In genomic region chr1:241721011-241721410, GRCh38 we compare ENCODE assay signal across 31 cellular contexts.
A peak's percentile ranks its signal among the peaks of the same experiment; 100 is the strongest.
DNase-seq lines count a peak whose midpoint lies in the region; ATAC-seq, FAIRE-seq and TF ChIP-seq lines count a peak whose summit lies in the region.
"Had no signal": no experiment of that assay in that cellular context is flagged by ENCODE, and none has a peak within 500 bp of the region (broad histone marks: within the 10 kb centered on the region; RNA-seq: fewer than 3 reads in every experiment).

No MANE protein-coding gene starts in this region.

- no peaks in the 10 kb centered on the region for H3K9me1 ChIP-seq in K562 (ENCODE audit: control insufficient read depth, insufficient read depth, low read length)

- no peak overlapping the region for H3K4me3 ChIP-seq in HEK293 (ENCODE audit: low read depth, low read length)
- H3K4me3 ChIP-seq in K562: no peak overlapping the region
- H3K4me3 ChIP-seq: A549; BLaER1; BLaER1 treated with 17β-estradiol and CSF1 and Interleukin-3, amounts not matched to agents 10 nM and 100 nM had no signal

- DNase-seq in K562 (ENCODE audit: extremely low read depth in 1 of 4, low spot score in 3 of 4) (no peak), mucosa of gallbladder (ENCODE audit: low spot score) (no peak), LoVo (ENCODE audit: low spot score) (no peak)
- DNase-seq: 8988T; ACHN; AML-193; BE2C; C1 segment of cervical spinal cord; Caco-2; Calu3; CD4-positive, alpha-beta memory T cell; CD4-positive, alpha-beta T cell; CD4-positive, CD25-positive, alpha-beta regulatory T cell; CD8-positive, alpha-beta memory T cell; CD8-positive, alpha-beta T cell; COR-L47; DMS 273 treated with DMSO at 0.1 percent for 48 hours; DMS153; DMS53; DMS79; DMS79 treated with DMSO at 0.1 percent for 48 hours; DND-41; EL had no signal

- H3K4me1 ChIP-seq in HEK293 (ENCODE audit: control insufficient read depth, insufficient read depth, low read length) (peaks cover 13% of the 10 kb centered on the region), K562 (replicated peaks in 1 of 2; ENCODE audit: control insufficient read depth in 2 of 2, insufficient read depth in 2 of 2, low read length in 2 of 2) (no peaks in the 10 kb centered on the region; a peak in 2 of 5 replicates)
- H3K4me1 ChIP-seq: BE2C; BLaER1; BLaER1 treated with 17β-estradiol and CSF1 and Interleukin-3, amounts not matched to agents 10 nM and 100 nM; Caco-2 had no signal

- no peak for TF ChIP-seq RAD21 in K562 (CRISPR knock-in tag; conservative IDR thresholded peaks at IDR 0.05 in 1 of 2, IDR thresholded peaks at IDR 0.05 in 1 of 2)

- H3K9ac ChIP-seq in K562 (ENCODE audit: insufficient read depth in 1 of 2, low read depth in 2 of 2, low read length in 2 of 2): no peak overlapping the region
- H3K9ac ChIP-seq: BLaER1; BLaER1 treated with 17β-estradiol and CSF1 and Interleukin-3, amounts not matched to agents 10 nM and 100 nM had no signal

- no peaks in the 10 kb centered on the region for H3K79me2 ChIP-seq in K562 (ENCODE audit: control insufficient read depth, insufficient read depth, low read length)

- 82% methylated on average over 3 of the region's 3 CpGs for WGBS in K562 (ENCODE audit: insufficient coverage, low coverage, missing lambda C conversion rate)

- CTCF ChIA-PET in HEK293 (lab: Yijun Ruan, JAX) (no interaction called here), K562 (lab: Yijun Ruan, JAX; ENCODE audit: low intra/inter-chr PET ratio) (no interaction called here)

- H3K27me3 ChIP-seq in K562 (ENCODE audit: control insufficient read depth in 2 of 2, insufficient read depth in 2 of 2, low read length in 2 of 2): no peaks in the 10 kb centered on the region
- H3K27me3 ChIP-seq: BE2C; BLaER1; BLaER1 treated with 17β-estradiol and CSF1 and Interleukin-3, amounts not matched to agents 10 nM and 100 nM had no signal

- no peak overlapping the region for H3K4me2 ChIP-seq in K562 (ENCODE audit: insufficient read depth, low read length)
- H3K4me2 ChIP-seq: A549; BLaER1; BLaER1 treated with 17β-estradiol and CSF1 and Interleukin-3, amounts not matched to agents 10 nM and 100 nM had no signal

- no peak for TF ChIP-seq POLR2A in K562 (conservative IDR thresholded peaks at IDR 0.05)

- in situ Hi-C loops in K562 (cut with MboI): no loop called here

- H2AFZ ChIP-seq in K562 (ENCODE audit: low read depth, low read length): no peak overlapping the region

- no peak for ATAC-seq in K562
- ATAC-seq: A549; CD8-positive, alpha-beta T cell had no signal

- no peak for TF ChIP-seq CTCF in HEK293 (tag by site-specific recombination; IDR thresholded peaks at IDR 0.05)
- no peak for TF ChIP-seq CTCF in K562 (IDR thresholded peaks at IDR 0.05 in 2 of 3, conservative IDR thresholded peaks at IDR 0.05 in 1 of 3; ENCODE audit: insufficient read depth in 2 of 3, low read depth in 1 of 3, low read length in 3 of 3)

- no peaks in the 10 kb centered on the region for H3K9me3 ChIP-seq in HEK293 (ENCODE audit: control insufficient read depth, insufficient read depth, low read depth, low read length)
- no peaks in the 10 kb centered on the region for H3K9me3 ChIP-seq in K562 (replicated peaks; ENCODE audit: control insufficient read depth, insufficient read depth, low read depth, low read length)
- H3K9me3 ChIP-seq: A549, BE2C, BLaER1 had no signal

- no peaks in the 10 kb centered on the region for H4K20me1 ChIP-seq in K562 (replicated peaks; ENCODE audit: control insufficient read depth, insufficient read depth, low read length)
- H4K20me1 ChIP-seq: BLaER1; BLaER1 treated with 17β-estradiol and CSF1 and Interleukin-3, amounts not matched to agents 10 nM and 100 nM had no signal

- H3K36me3 ChIP-seq in HEK293 (ENCODE audit: control insufficient read depth in 2 of 2, insufficient read depth in 1 of 2, low read length in 2 of 2): no peaks in the 10 kb centered on the region
- H3K36me3 ChIP-seq in K562 (ENCODE audit: control insufficient read depth, insufficient read depth, low read length): no peaks in the 10 kb centered on the region
- H3K36me3 ChIP-seq: BE2C; BLaER1; BLaER1 treated with 17β-estradiol and CSF1 and Interleukin-3, amounts not matched to agents 10 nM and 100 nM had no signal

- TF ChIP-seq EP300 in K562 (IDR thresholded peaks at IDR 0.05; ENCODE audit: low read length): no peak

- POLR2A ChIA-PET in HEK293 (lab: Yijun Ruan, JAX): no interaction called here
- POLR2A ChIA-PET in K562 (lab: Yijun Ruan, JAX): interaction anchor here (0.8 kb wide), 1 partner anchor 9 kb away, joined by 3 read pairs; no protein-coding TSS in a partner anchor

- no peak for FAIRE-seq in K562 (lab: Jason Lieb, UNC)
- FAIRE-seq: A204.1, A549, D721Med had no signal

- H3K27ac ChIP-seq in HEK293 (ENCODE audit: extremely low read depth, low read depth, low read length) (no peak overlapping the region), K562 (ENCODE audit: extremely low read depth, low read depth, low read length) (no peak overlapping the region)
- H3K27ac ChIP-seq: 22Rv1; A549; BLaER1; BLaER1 treated with 17β-estradiol and CSF1 and Interleukin-3, amounts not matched to agents 10 nM and 100 nM; C4-2B had no signal

- intact Hi-C loops in K562 (cut with micrococcal nuclease): no loop called here

- BruUV-seq in K562 (replicated peaks; lab: Mats Ljungman, UMichigan): no TSS peak

TF ChIP-seq in HEK293, 187 proteins besides CTCF, POLR2A, EP300 and RAD21:
- TF ChIP-seq ZNF580 (tag by site-specific recombination; IDR thresholded peaks at IDR 0.05) (0 out of 2 replicates have a peak, but pooled peaks have one; percentile 13), MYNN (tag by site-specific recombination; IDR thresholded peaks at IDR 0.05; ENCODE audit: borderline replicate concordance) (no peak), ZNF548 (tag by site-specific recombination; IDR thresholded peaks at IDR 0.05) (no peak), ZNF621 (tag by site-specific recombination; IDR thresholded peaks at IDR 0.05) (no peak)

TF ChIP-seq in K562, 482 proteins besides CTCF, POLR2A, EP300 and RAD21:
- no peak for TF ChIP-seq SRSF1 (IDR thresholded peaks at IDR 0.05; ENCODE audit: low read depth, low read length)
- no peak for TF ChIP-seq LCOR (CRISPR knock-in tag; IDR thresholded peaks at IDR 0.05)
- 0 out of 2 replicates have a peak, but pooled peaks have one; percentile 46 for TF ChIP-seq TRIM28 (IDR thresholded peaks at IDR 0.05)
- no peak for TF ChIP-seq NCOA4 (IDR thresholded peaks at IDR 0.05; ENCODE audit: partially characterized antibody)
- TF ChIP-seq SNAPC5 (CRISPR knock-in tag; IDR thresholded peaks at IDR 0.05): no peak
- TF ChIP-seq THAP7 (CRISPR knock-in tag; IDR thresholded peaks at IDR 0.05): no peak
- no peak for TF ChIP-seq HEY1 (CRISPR knock-in tag; IDR thresholded peaks at IDR 0.05; ENCODE audit: borderline replicate concordance)
- no peak for TF ChIP-seq RBM39 (optimal IDR thresholded peaks at IDR 0.05; ENCODE audit: low read depth, low read length)
- TF ChIP-seq NCOR1 (IDR thresholded peaks at IDR 0.05): no peak
- TF ChIP-seq TGIF2 (CRISPR knock-in tag; IDR thresholded peaks at IDR 0.05): no peak
- TF ChIP-seq CBX3 (IDR thresholded peaks at IDR 0.05; ENCODE audit: borderline replicate concordance in 1 of 2, low read length in 2 of 2): peak in 1 of 2 experiments; percentile 53; a peak in 1 of 3 replicates
- TF ChIP-seq CTBP1 (IDR thresholded peaks at IDR 0.05; ENCODE audit: borderline replicate concordance): no peak
- TF ChIP-seq RBM25 (IDR thresholded peaks at IDR 0.05; ENCODE audit: low read depth, low read length, severe bottlenecking): peak; percentile 78
- TF ChIP-seq DLX4 (CRISPR knock-in tag; IDR thresholded peaks at IDR 0.05): no peak
- TF ChIP-seq ESRRA (IDR thresholded peaks at IDR 0.05; ENCODE audit: borderline replicate concordance, low read depth): no peak
- peak; percentile 47; the same call in 1 of the 2 replicates for TF ChIP-seq BCOR (IDR thresholded peaks at IDR 0.05)

Comparison
In these comparisons a context has a peak if more than half of its experiments do, and no peak if none do; other contexts are left out.
1. Of the 44 proteins assayed by ChIP-seq in both K562 and HEK293: peak only in K562: TRIM28; only in HEK293: none; in both: none; in neither: 43.